9 cellular contexts compared by ENCODE assay signal in the genomic region with DNA sequence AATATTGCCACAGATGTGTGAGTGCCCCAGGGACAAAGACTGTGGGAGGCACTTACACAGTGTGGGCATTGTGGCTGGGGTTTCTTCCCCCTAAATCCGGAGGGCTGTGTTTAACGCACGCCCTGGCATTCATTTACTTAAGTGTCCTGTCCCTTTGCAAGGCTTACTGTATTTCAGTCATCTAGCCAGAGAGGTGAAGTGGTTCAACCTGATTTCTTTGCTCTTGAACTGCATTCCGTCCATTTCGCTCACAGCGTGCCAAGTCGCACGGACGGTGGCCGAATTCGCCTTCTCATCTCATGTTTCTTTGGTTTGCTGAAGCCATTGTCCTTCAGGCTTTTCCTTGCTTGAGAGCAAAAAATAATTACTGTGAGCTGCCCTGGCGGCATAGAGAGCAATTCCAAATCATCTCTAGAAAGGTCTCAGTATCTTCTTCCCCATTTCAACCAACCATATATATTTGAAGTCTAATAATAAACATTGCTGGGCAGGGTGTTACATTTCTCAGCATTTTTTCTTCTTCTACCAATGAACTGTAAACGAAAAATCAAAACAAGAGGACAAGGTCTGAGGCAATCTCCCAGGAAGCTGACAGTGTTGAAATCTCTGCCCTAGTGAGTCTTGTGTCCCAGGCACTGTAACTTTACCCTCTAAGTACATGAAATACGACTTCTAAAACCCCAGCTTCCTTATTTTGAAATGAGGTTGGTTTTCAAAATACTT. TPM values are rescaled to one million over a fixed set of nuclear protein-coding genes. Genes with fewer than 3 reads are reported as not detected.
DNase-seq lines count a peak whose midpoint lies in the region; ATAC-seq and TF ChIP-seq lines count a peak whose summit lies in the region.
"Had no signal": no experiment of that assay in that cellular context is flagged by ENCODE, and none has a peak within 500 bp of the region (broad histone marks: within the 10 kb centered on the region; RNA-seq: fewer than 3 reads in every experiment).

No MANE protein-coding gene starts in this region.

- H3K4me3 ChIP-seq in NB4 (ENCODE audit: low read depth, low read length), result no peak overlapping the region
- H3K4me3 ChIP-seq in uterus, result no peak overlapping the region

- H3K36me3 ChIP-seq in uterus, result no peaks in the 10 kb centered on the region

- H3K9me3 ChIP-seq in uterus, result no peaks in the 10 kb centered on the region

- H3K27me3 ChIP-seq in uterus, result no peaks in the 10 kb centered on the region

- H3K27me3 Mint-ChIP-seq in CD14-positive monocyte (ENCODE audit: low read depth in 3 of 3) (peaks cover 0 to 4% (median 2%) of the 10 kb centered on the region in 3 donors), nephron (ENCODE audit: low read depth) (no peaks in the 10 kb centered on the region)
- H3K27me3 Mint-ChIP-seq: activated naive CD8-positive, alpha-beta T cell treated with anti-CD3 and anti-CD28 coated beads, Interleukin-2, amount 10 ng/mL, durations not matched to agents 7 days and 5 days had no signal

- ATAC-seq in HG03175 (IDR thresholded peaks at IDR 0.05; ENCODE audit: unreplicated experiment), result no peak

- H3K9me3 Mint-ChIP-seq in CD14-positive monocyte (no peaks in the 10 kb centered on the region), nephron (no peaks in the 10 kb centered on the region)
- H3K9me3 Mint-ChIP-seq: activated naive CD8-positive, alpha-beta T cell treated with anti-CD3 and anti-CD28 coated beads, Interleukin-2, amount 10 ng/mL, durations not matched to agents 7 days and 5 days had no signal

- intact Hi-C loops in CD14-positive monocyte (cut with micrococcal nuclease), result loop anchor here in 1 of 2 donors (10.0 kb wide), 1 partner anchor 452 kb away; no protein-coding TSS in a partner anchor
- intact Hi-C loops in uterus (cut with DNase I; ENCODE audit: low total_unique reads), result no loop called here

- H3K4me1 Mint-ChIP-seq in CD14-positive monocyte (peaks cover 85% of the 10 kb centered on the region), nephron (peaks cover 63% of the 10 kb centered on the region)

- TF ChIP-seq CTCF in CD14-positive monocyte (IDR thresholded peaks at IDR 0.05) (no peak), NB4 (IDR thresholded peaks at IDR 0.05; ENCODE audit: low read depth, low read length) (no peak), nephron (IDR thresholded peaks at IDR 0.05; ENCODE audit: unreplicated experiment in 3 of 3) (no peak), uterus (IDR thresholded peaks at IDR 0.05) (no peak)

- H3K36me3 Mint-ChIP-seq in CD14-positive monocyte, result peaks cover 32 to 41% of the 10 kb centered on the region in 2 donors
- no peaks in the 10 kb centered on the region for H3K36me3 Mint-ChIP-seq in nephron (ENCODE audit: low read depth)

- H3K27ac Mint-ChIP-seq in CD14-positive monocyte (peak overlapping the region; percentile 98 to 100 (median 99)), nephron (peak overlapping the region; percentile 2 to 52 (median 19))
- H3K27ac Mint-ChIP-seq: activated naive CD8-positive, alpha-beta T cell treated with anti-CD3 and anti-CD28 coated beads, Interleukin-2, amount 10 ng/mL, durations not matched to agents 7 days and 5 days had no signal

- H3K27ac ChIP-seq in uterus, result no peak overlapping the region

- no peaks in the 10 kb centered on the region for H3K4me1 ChIP-seq in uterus

- H3K4me3 Mint-ChIP-seq in CD14-positive monocyte (peak overlapping the region; percentile 5 to 80), nephron (peak overlapping the region in 1 of 3 experiments; percentile 56)
- H3K4me3 Mint-ChIP-seq: activated naive CD8-positive, alpha-beta T cell treated with anti-CD3 and anti-CD28 coated beads, Interleukin-2, amount 10 ng/mL, durations not matched to agents 7 days and 5 days had no signal

- peak; percentile 79 for DNase-seq in CD14-positive monocyte (ENCODE audit: low spot score)
- DNase-seq in NB4 (ENCODE audit: low read depth), result peak; percentile 96
- peak; percentile 24 for DNase-seq in epidermal melanocyte (ENCODE audit: insufficient read length, low spot score)
- no peak for DNase-seq in LoVo (ENCODE audit: low spot score)
- no peak for DNase-seq in uterus
- no peak for DNase-seq in EL
- DNase-seq: activated naive CD8-positive, alpha-beta T cell treated with anti-CD3 and anti-CD28 coated beads, Interleukin-2, amount 10 ng/mL, durations not matched to agents 7 days and 5 days had no signal

- TF ChIP-seq POLR2A in NB4 (IDR thresholded peaks at IDR 0.05; ENCODE audit: extremely low read depth, insufficient read length), result no peak
- TF ChIP-seq POLR2A in uterus (IDR thresholded peaks at IDR 0.05), result no peak

RNA-seq across cellular contexts. Expression of a gene that starts 16.9 kb away (rescaled TPM):
- 10 to 100 TPM; 14.6 to 14.8 TPM for polyA plus RNA-seq in CD14-positive monocyte
- 10 to 100 TPM in 1 of 4 donors, 1 to 10 TPM in 2, under 1 TPM in 1; 0.51 to 12.4 (median 3.3) TPM for total RNA-seq in uterus

RNA-seq across cellular contexts. Expression of a gene that starts 22.3 kb away (rescaled TPM):
- 100 to 1,000 TPM; 286 to 287 TPM for polyA plus RNA-seq in CD14-positive monocyte
- total RNA-seq in uterus, result 100 to 1,000 TPM in 3 of 4 donors, 10 to 100 TPM in 1; 68.2 to 134 (median 114) TPM

Comparison
In these comparisons a context has a peak if more than half of its experiments do, and no peak if none do; other contexts are left out.
1. DNase-seq: peak in CD14-positive monocyte (single experiment), NB4 (single experiment) and epidermal melanocyte (single experiment); none in LoVo (single experiment), uterus (0 of 2) and EL (single experiment).